In the genomic region with DNA sequence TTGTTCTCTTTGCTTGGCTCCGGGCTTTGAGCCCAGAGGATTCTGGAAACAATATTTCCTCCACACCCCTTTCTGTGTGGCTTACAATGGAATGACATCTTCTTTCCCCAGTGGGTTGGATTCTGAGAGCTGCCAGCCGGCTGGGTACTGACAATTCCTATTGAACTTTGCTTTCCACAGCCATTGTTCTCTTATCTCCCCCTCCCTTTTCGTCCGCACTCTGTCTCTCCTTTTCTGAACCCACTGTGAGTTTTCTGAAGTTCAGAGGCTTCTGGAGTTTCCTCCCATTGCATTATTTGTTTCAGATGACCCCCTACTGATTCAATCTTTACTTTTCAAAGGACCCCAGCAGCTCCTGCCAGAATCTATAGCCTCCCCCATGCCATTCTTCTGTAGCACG, we compare ENCODE assay signal across 1 cellular context.
TF ChIP-seq lines count a peak whose summit lies in the region.

No MANE protein-coding gene starts in this region.

TF ChIP-seq in H1, 55 proteins besides CTCF, POLR2A, EP300 and RAD21:
- no peak for TF ChIP-seq CBX5 (IDR thresholded peaks at IDR 0.05; ENCODE audit: low read depth, low read length)
- TF ChIP-seq HDAC2 (IDR thresholded peaks at IDR 0.05; ENCODE audit: borderline replicate concordance in 1 of 2, low read depth in 2 of 2, low read length in 2 of 2), result 0 out of 4 replicates have a peak, but pooled peaks of 1 of the 2 experiments have one; percentile 14
